ENCODE assay signal across 11 cellular contexts in the genomic region with DNA sequence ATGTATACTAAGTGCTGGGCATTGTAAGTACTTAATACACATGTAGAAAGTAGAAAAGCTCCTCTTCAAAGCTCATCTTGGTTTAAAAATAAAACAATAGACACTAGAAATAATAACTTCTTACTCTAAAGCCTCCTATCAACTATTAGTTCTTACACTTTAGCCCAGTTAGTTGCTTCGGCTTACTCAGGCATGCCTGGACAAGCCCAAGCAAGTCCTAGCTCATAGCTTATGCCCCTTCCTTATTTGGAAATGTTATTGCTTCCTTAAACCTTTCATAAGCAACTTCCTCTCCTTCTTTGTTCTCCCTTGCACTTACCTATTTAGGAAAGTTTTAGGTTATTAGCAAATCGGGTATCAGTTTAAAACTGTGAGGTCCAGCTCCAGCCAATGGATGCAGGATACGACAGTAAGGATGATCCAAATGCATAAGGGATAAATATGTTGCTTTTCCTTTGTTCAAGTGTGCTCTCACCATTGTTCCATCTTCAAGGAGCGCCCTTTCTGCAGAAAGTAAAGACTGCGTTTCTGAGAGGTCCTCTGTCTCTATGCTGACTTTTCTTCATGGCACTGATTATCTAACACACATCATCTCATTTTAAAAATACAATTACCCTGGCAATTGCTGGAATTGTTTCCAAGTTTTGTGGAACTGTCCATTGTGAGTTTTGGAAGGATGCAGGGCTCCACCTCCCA. TPM values are rescaled to one million over a fixed set of nuclear protein-coding genes. Genes with fewer than 3 reads are reported as not detected.
DNase-seq lines count a peak whose midpoint lies in the region; ATAC-seq and TF ChIP-seq lines count a peak whose summit lies in the region.
"Had no signal": no experiment of that assay in that cellular context is flagged by ENCODE, and none has a peak within 500 bp of the region (broad histone marks: within the 10 kb centered on the region; RNA-seq: fewer than 3 reads in every experiment).

No MANE protein-coding gene starts in this region.

- H3K4me1 ChIP-seq in SJSA1 (replicated peaks) (peaks cover 64% of the 10 kb centered on the region), esophagus squamous epithelium (peaks cover 5 to 60% (median 9%) of the 10 kb centered on the region in 3 donors)

- H3K27me3 ChIP-seq in SJSA1 (replicated peaks) (no peaks in the 10 kb centered on the region), esophagus squamous epithelium (no peaks in the 10 kb centered on the region)
- H3K27me3 ChIP-seq: BE2C had no signal

- DNase-seq in NCI-H748 (lab: John Stamatoyannopoulos, UW; ENCODE audit: unreplicated experiment) = peak; percentile 4
- no peak for DNase-seq in NCI-H748 treated with DMSO at 0.1 percent for 48 hours (lab: John Stamatoyannopoulos, UW)
- peak in 1 of 2 experiments; percentile 24 for DNase-seq in SJSA1 (ENCODE audit: low read depth in 1 of 2, low spot score in 2 of 2)
- DNase-seq in esophagus squamous epithelium (lab: John Stamatoyannopoulos, UW) = no peak
- no peak for DNase-seq in left colon
- DNase-seq in NCI-H2227 treated with DMSO at 0.1 percent for 48 hours (lab: John Stamatoyannopoulos, UW) = no peak
- DNase-seq: activated CD8-positive, alpha-beta memory T cell treated with anti-CD3 and anti-CD28 coated beads for 24 hours; BE2C; NCI-H524 treated with DMSO at 0.1 percent for 48 hours had no signal

- H3K9me3 ChIP-seq in SJSA1 (replicated peaks) (no peaks in the 10 kb centered on the region), esophagus squamous epithelium (peaks cover 0 to 7% (median 0%) of the 10 kb centered on the region in 3 donors)
- H3K9me3 ChIP-seq: BE2C had no signal

- ATAC-seq in left colon (no peak), GM21786 (IDR thresholded peaks at IDR 0.05; ENCODE audit: unreplicated experiment) (no peak)

- H3K27ac ChIP-seq in SJSA1 (peak overlapping the region; percentile 65), esophagus squamous epithelium (peak overlapping the region in 3 of 4 donors; percentile 15 to 69 (median 24)), skin epidermis (peak overlapping the region in 11 of 21 experiments; percentile 8 to 77 (median 50))

- TF ChIP-seq CTCF in esophagus squamous epithelium (IDR thresholded peaks at IDR 0.05) = no peak

- H3K4me3 ChIP-seq in SJSA1 (no peak overlapping the region), esophagus squamous epithelium (no peak overlapping the region), skin epidermis (no peak overlapping the region)

- intact Hi-C loops in esophagus squamous epithelium (cut with DNase I) (no loop called here), left colon (cut with DNase I, micrococcal nuclease) (no loop called here)

- TF ChIP-seq POLR2A in esophagus squamous epithelium (IDR thresholded peaks at IDR 0.05) = no peak

- WGBS in esophagus squamous epithelium, 2 donors = 79% methylated on average over 5 of the region's 5 CpGs

- H3K36me3 ChIP-seq in SJSA1 (peaks cover 50% of the 10 kb centered on the region), esophagus squamous epithelium (peaks cover 0 to 8% (median 0%) of the 10 kb centered on the region in 3 donors)
- H3K36me3 ChIP-seq: BE2C had no signal

RNA-seq across cellular contexts. Expression of a gene that starts 12.3 kb away (rescaled TPM):
- 177 and 253 TPM in 2 replicates for total RNA-seq in SJSA1 (2014; rRNA removed; shearing (Covaris generic))
- total RNA-seq in esophagus squamous epithelium (10 to 100 TPM; 51.3 to 97.0 (median 72.3) TPM), left colon (100 to 1,000 TPM in 1 of 2 donors, 10 to 100 TPM in 1; 91.2 to 107 TPM)

RNA-seq across cellular contexts. Expression of a gene that starts 28.7 kb away (rescaled TPM):
- total RNA-seq in SJSA1 (2014; rRNA removed; shearing (Covaris generic)) = 405 and 1,112 TPM in 2 replicates
- total RNA-seq in esophagus squamous epithelium = 100 to 1,000 TPM; 192 to 530 (median 330) TPM
- total RNA-seq in left colon = 100 to 1,000 TPM; 704 to 802 TPM
